26 cellular contexts compared by ENCODE assay signal in genomic region chr21:26055010-26055409, GRCh38.
DNase-seq lines count a peak whose midpoint lies in the region; ATAC-seq, FAIRE-seq and TF ChIP-seq lines count a peak whose summit lies in the region.
"Had no signal": no experiment of that assay in that cellular context is flagged by ENCODE, and none has a peak within 500 bp of the region (broad histone marks: within the 10 kb centered on the region; RNA-seq: fewer than 3 reads in every experiment).

No MANE protein-coding gene starts in this region.

- H3K27me3 ChIP-seq in endodermal cell (ENCODE audit: control insufficient read depth, insufficient read depth, low read length, poor library complexity, severe bottlenecking) (no peaks in the 10 kb centered on the region), small intestine (ENCODE audit: control insufficient read depth in 2 of 2, insufficient read depth in 2 of 2, low read length in 2 of 2) (no peaks in the 10 kb centered on the region)
- H3K27me3 ChIP-seq: BE2C, Peyer's patch had no signal

- no peak for FAIRE-seq in small intestine (lab: Jason Lieb, UNC)
- FAIRE-seq: GM18507, H1 had no signal

- 100% methylated on average over 1 of the region's 2 CpGs; no CpG with 5 or more reads in 1 of the 2 experiments for WGBS in endodermal cell (ENCODE audit: insufficient coverage in 1 of 2, insufficient read length in 1 of 2), 2 experiments
- WGBS in small intestine, 3 donors = 5 to 61% (median 37%) methylated on average over 2 of the region's 2 CpGs

- TF ChIP-seq CTCF in endodermal cell (conservative IDR thresholded peaks at IDR 0.05) = no peak

- H3K4me3 Mint-ChIP-seq in endodermal cell = no peak overlapping the region

- peaks cover 34% of the 10 kb centered on the region for H3K36me3 ChIP-seq in endodermal cell (ENCODE audit: control insufficient read depth, insufficient read depth, low read length)
- no peaks in the 10 kb centered on the region for H3K36me3 ChIP-seq in small intestine (ENCODE audit: control insufficient read depth in 2 of 2, insufficient read depth in 2 of 2, low read length in 2 of 2)

- no peak overlapping the region for H3K9ac ChIP-seq in endodermal cell (ENCODE audit: extremely low read depth, low read length, poor library complexity, severe bottlenecking)
- H3K9ac ChIP-seq: KMS-11, SK-N-SH had no signal

- peaks cover 22% of the 10 kb centered on the region for H3K4me1 Mint-ChIP-seq in endodermal cell

- no peaks in the 10 kb centered on the region for H3K9me3 Mint-ChIP-seq in endodermal cell
- H3K9me3 Mint-ChIP-seq: IgD-negative memory B cell had no signal

- DNase-seq in DMS 273 (lab: John Stamatoyannopoulos, UW; ENCODE audit: unreplicated experiment) (peak; percentile 7), DMS 273 treated with DMSO at 0.1 percent for 48 hours (lab: John Stamatoyannopoulos, UW) (no peak), NCI-H2171 (lab: John Stamatoyannopoulos, UW) (peak; percentile 7), endodermal cell (no peak), small intestine (peak; percentile 21), cerebellum (ENCODE audit: low spot score) (no peak)
- DNase-seq: ACHN, BE2C, Calu3, DMS53, HCEC 1CT, MM.1S, NCI-H2029, NCI-H446, NCI-H524 treated with DMSO at 0.1 percent for 48 hours, Peyer's patch, SIG-M5, SK-N-SH, SW 1271 had no signal

- no peaks in the 10 kb centered on the region for H3K9me3 ChIP-seq in endodermal cell (ENCODE audit: control insufficient read depth, low read length)
- H3K9me3 ChIP-seq in small intestine (ENCODE audit: control insufficient read depth, low read depth) = no peaks in the 10 kb centered on the region
- H3K9me3 ChIP-seq: BE2C, Peyer's patch, SK-N-SH had no signal

- H3K27ac Mint-ChIP-seq in endodermal cell = peak overlapping the region; percentile 27
- H3K27ac Mint-ChIP-seq: IgD-negative memory B cell had no signal

- H3K27ac ChIP-seq in endodermal cell (ENCODE audit: low read depth, low read length) (no peak overlapping the region), small intestine (ENCODE audit: low read depth in 1 of 2, low read length in 1 of 2) (no peak overlapping the region)
- H3K27ac ChIP-seq: 22Rv1, HL-60, KMS-11, Peyer's patch had no signal

- H3K4me3 ChIP-seq in endodermal cell (ENCODE audit: low read length) = no peak overlapping the region
- H3K4me3 ChIP-seq in small intestine (ENCODE audit: low read depth in 1 of 2, low read length in 2 of 2) = no peak overlapping the region
- H3K4me3 ChIP-seq: Peyer's patch had no signal

- ATAC-seq in GM21528 (IDR thresholded peaks at IDR 0.05; ENCODE audit: low FRiP score, unreplicated experiment) = no peak

- H3K36me3 Mint-ChIP-seq in endodermal cell (ENCODE audit: low read depth) = peaks cover 34% of the 10 kb centered on the region

- no peaks in the 10 kb centered on the region for H3K27me3 Mint-ChIP-seq in endodermal cell (ENCODE audit: insufficient read depth)
- H3K27me3 Mint-ChIP-seq: IgD-negative memory B cell had no signal

- peaks cover 3% of the 10 kb centered on the region for H3K4me1 ChIP-seq in endodermal cell (ENCODE audit: control insufficient read depth, insufficient read depth, low read length)
- no peaks in the 10 kb centered on the region for H3K4me1 ChIP-seq in small intestine (ENCODE audit: control insufficient read depth in 2 of 2, insufficient read depth in 1 of 2, low read depth in 1 of 2, low read length in 1 of 2)
- H3K4me1 ChIP-seq: Peyer's patch had no signal

Comparison
In these comparisons a context has a peak if more than half of its experiments do, and no peak if none do; other contexts are left out.
1. DNase-seq: peak in DMS 273 (single experiment), NCI-H2171 (single experiment) and small intestine (single experiment); none in DMS 273 treated with DMSO at 0.1 percent for 48 hours (single experiment), endodermal cell (single experiment) and cerebellum (single experiment).